ENCODE assay signal across 1 cellular context in the genomic region with DNA sequence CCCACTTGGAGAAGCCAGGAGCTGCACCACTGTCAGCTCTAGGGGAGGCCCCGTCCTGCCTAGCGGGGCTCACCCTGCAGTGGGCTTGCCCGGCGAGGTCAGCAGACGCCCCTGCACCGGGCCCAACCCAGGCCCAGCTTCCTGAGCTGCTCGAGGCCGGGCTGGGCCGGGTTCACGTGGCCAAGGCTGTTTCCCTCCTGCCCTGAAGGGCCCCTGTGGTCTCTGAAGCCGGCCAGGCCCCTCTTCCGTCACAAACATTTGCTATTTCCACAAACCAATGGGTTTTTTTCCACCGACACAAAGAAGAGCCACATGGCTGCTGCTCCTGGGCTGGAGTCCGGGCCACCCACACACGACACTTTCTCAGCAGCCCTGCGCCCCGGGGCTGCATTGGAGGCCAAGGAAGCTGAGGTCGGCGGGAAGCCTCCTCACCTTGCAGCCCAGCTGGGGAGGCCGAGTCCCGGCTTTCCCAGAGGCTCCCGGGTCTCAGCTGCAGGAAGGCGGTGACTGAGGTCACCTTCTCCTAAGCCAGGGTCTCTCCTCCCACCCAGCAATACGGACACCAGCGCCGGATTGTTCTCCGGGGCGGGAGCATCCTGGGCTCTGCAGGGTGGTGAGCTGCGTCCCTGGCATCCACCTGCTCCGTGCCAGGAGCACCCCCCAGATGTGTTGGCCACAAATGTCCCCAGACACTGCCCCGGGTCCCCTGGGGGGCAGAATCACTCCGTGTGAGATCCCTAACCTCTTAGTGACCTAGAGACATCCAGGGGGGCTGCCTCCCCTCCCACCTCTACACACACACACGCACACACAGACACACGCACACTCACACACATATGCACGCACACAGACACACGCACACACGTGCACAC.
TF ChIP-seq lines count a peak whose summit lies in the region.

No MANE protein-coding gene starts in this region.

TF ChIP-seq in HepG2, 621 proteins besides CTCF, POLR2A, EP300 and RAD21 (continued from another document and continues in another):
- TF ChIP-seq, protein P1, sequence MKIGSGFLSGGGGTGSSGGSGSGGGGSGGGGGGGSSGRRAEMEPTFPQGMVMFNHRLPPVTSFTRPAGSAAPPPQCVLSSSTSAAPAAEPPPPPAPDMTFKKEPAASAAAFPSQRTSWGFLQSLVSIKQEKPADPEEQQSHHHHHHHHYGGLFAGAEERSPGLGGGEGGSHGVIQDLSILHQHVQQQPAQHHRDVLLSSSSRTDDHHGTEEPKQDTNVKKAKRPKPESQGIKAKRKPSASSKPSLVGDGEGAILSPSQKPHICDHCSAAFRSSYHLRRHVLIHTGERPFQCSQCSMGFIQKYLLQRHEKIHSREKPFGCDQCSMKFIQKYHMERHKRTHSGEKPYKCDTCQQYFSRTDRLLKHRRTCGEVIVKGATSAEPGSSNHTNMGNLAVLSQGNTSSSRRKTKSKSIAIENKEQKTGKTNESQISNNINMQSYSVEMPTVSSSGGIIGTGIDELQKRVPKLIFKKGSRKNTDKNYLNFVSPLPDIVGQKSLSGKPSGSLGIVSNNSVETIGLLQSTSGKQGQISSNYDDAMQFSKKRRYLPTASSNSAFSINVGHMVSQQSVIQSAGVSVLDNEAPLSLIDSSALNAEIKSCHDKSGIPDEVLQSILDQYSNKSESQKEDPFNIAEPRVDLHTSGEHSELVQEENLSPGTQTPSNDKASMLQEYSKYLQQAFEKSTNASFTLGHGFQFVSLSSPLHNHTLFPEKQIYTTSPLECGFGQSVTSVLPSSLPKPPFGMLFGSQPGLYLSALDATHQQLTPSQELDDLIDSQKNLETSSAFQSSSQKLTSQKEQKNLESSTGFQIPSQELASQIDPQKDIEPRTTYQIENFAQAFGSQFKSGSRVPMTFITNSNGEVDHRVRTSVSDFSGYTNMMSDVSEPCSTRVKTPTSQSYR (CRISPR knock-in tag; IDR thresholded peaks at IDR 0.05; ENCODE audit: borderline replicate concordance) = no peak
- no peak for TF ChIP-seq KDM1A (CRISPR knock-in tag; IDR thresholded peaks at IDR 0.05)
- TF ChIP-seq ZNF10 (CRISPR knock-in tag; IDR thresholded peaks at IDR 0.05; ENCODE audit: borderline replicate concordance, low read depth) = no peak
- TF ChIP-seq GATAD1 (CRISPR knock-in tag; IDR thresholded peaks at IDR 0.05) = no peak
- TF ChIP-seq ZNF713 (CRISPR knock-in tag; IDR thresholded peaks at IDR 0.05) = no peak
- no peak for TF ChIP-seq ZNF567 (CRISPR knock-in tag; IDR thresholded peaks at IDR 0.05; ENCODE audit: borderline replicate concordance)
- TF ChIP-seq, protein P2, sequence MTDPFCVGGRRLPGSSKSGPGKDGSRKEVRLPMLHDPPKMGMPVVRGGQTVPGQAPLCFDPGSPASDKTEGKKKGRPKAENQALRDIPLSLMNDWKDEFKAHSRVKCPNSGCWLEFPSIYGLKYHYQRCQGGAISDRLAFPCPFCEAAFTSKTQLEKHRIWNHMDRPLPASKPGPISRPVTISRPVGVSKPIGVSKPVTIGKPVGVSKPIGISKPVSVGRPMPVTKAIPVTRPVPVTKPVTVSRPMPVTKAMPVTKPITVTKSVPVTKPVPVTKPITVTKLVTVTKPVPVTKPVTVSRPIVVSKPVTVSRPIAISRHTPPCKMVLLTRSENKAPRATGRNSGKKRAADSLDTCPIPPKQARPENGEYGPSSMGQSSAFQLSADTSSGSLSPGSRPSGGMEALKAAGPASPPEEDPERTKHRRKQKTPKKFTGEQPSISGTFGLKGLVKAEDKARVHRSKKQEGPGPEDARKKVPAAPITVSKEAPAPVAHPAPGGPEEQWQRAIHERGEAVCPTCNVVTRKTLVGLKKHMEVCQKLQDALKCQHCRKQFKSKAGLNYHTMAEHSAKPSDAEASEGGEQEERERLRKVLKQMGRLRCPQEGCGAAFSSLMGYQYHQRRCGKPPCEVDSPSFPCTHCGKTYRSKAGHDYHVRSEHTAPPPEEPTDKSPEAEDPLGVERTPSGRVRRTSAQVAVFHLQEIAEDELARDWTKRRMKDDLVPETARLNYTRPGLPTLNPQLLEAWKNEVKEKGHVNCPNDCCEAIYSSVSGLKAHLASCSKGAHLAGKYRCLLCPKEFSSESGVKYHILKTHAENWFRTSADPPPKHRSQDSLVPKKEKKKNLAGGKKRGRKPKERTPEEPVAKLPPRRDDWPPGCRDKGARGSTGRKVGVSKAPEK (CRISPR knock-in tag; IDR thresholded peaks at IDR 0.05; ENCODE audit: borderline replicate concordance) = no peak
- no peak for TF ChIP-seq ZFP1 (CRISPR knock-in tag; IDR thresholded peaks at IDR 0.05)
- TF ChIP-seq, protein P3, sequence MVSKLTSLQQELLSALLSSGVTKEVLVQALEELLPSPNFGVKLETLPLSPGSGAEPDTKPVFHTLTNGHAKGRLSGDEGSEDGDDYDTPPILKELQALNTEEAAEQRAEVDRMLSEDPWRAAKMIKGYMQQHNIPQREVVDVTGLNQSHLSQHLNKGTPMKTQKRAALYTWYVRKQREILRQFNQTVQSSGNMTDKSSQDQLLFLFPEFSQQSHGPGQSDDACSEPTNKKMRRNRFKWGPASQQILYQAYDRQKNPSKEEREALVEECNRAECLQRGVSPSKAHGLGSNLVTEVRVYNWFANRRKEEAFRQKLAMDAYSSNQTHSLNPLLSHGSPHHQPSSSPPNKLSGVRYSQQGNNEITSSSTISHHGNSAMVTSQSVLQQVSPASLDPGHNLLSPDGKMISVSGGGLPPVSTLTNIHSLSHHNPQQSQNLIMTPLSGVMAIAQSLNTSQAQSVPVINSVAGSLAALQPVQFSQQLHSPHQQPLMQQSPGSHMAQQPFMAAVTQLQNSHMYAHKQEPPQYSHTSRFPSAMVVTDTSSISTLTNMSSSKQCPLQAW (CRISPR knock-in tag; IDR thresholded peaks at IDR 0.05) = peak; percentile 50; the same call in 1 of the 2 replicates
- TF ChIP-seq SMAD1 (CRISPR knock-in tag; IDR thresholded peaks at IDR 0.05; ENCODE audit: borderline replicate concordance, low read depth) = no peak
- TF ChIP-seq ZNF572 (CRISPR knock-in tag; IDR thresholded peaks at IDR 0.05) = no peak
- no peak for TF ChIP-seq ZNF329 (CRISPR knock-in tag; IDR thresholded peaks at IDR 0.05; ENCODE audit: low read depth)
- TF ChIP-seq ZZZ3 (CRISPR knock-in tag; IDR thresholded peaks at IDR 0.05; ENCODE audit: borderline replicate concordance) = no peak
- TF ChIP-seq ZNF34 (CRISPR knock-in tag; IDR thresholded peaks at IDR 0.05; ENCODE audit: borderline replicate concordance) = peak; percentile 64; the same call in 1 of the 2 replicates
- no peak for TF ChIP-seq ZNF616 (CRISPR knock-in tag; IDR thresholded peaks at IDR 0.05; ENCODE audit: low read depth)
- TF ChIP-seq, protein P4, sequence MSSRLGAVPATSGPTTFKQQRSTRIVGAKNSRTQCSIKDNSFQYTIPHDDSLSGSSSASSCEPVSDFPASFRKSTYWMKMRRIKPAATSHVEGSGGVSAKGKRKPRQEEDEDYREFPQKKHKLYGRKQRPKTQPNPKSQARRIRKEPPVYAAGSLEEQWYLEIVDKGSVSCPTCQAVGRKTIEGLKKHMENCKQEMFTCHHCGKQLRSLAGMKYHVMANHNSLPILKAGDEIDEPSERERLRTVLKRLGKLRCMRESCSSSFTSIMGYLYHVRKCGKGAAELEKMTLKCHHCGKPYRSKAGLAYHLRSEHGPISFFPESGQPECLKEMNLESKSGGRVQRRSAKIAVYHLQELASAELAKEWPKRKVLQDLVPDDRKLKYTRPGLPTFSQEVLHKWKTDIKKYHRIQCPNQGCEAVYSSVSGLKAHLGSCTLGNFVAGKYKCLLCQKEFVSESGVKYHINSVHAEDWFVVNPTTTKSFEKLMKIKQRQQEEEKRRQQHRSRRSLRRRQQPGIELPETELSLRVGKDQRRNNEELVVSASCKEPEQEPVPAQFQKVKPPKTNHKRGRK (CRISPR knock-in tag; IDR thresholded peaks at IDR 0.05) = no peak
- TF ChIP-seq, protein P5, sequence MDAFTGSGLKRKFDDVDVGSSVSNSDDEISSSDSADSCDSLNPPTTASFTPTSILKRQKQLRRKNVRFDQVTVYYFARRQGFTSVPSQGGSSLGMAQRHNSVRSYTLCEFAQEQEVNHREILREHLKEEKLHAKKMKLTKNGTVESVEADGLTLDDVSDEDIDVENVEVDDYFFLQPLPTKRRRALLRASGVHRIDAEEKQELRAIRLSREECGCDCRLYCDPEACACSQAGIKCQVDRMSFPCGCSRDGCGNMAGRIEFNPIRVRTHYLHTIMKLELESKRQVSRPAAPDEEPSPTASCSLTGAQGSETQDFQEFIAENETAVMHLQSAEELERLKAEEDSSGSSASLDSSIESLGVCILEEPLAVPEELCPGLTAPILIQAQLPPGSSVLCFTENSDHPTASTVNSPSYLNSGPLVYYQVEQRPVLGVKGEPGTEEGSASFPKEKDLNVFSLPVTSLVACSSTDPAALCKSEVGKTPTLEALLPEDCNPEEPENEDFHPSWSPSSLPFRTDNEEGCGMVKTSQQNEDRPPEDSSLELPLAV (CRISPR knock-in tag; conservative IDR thresholded peaks at IDR 0.05; ENCODE audit: low read depth) = no peak
- TF ChIP-seq, protein P6, sequence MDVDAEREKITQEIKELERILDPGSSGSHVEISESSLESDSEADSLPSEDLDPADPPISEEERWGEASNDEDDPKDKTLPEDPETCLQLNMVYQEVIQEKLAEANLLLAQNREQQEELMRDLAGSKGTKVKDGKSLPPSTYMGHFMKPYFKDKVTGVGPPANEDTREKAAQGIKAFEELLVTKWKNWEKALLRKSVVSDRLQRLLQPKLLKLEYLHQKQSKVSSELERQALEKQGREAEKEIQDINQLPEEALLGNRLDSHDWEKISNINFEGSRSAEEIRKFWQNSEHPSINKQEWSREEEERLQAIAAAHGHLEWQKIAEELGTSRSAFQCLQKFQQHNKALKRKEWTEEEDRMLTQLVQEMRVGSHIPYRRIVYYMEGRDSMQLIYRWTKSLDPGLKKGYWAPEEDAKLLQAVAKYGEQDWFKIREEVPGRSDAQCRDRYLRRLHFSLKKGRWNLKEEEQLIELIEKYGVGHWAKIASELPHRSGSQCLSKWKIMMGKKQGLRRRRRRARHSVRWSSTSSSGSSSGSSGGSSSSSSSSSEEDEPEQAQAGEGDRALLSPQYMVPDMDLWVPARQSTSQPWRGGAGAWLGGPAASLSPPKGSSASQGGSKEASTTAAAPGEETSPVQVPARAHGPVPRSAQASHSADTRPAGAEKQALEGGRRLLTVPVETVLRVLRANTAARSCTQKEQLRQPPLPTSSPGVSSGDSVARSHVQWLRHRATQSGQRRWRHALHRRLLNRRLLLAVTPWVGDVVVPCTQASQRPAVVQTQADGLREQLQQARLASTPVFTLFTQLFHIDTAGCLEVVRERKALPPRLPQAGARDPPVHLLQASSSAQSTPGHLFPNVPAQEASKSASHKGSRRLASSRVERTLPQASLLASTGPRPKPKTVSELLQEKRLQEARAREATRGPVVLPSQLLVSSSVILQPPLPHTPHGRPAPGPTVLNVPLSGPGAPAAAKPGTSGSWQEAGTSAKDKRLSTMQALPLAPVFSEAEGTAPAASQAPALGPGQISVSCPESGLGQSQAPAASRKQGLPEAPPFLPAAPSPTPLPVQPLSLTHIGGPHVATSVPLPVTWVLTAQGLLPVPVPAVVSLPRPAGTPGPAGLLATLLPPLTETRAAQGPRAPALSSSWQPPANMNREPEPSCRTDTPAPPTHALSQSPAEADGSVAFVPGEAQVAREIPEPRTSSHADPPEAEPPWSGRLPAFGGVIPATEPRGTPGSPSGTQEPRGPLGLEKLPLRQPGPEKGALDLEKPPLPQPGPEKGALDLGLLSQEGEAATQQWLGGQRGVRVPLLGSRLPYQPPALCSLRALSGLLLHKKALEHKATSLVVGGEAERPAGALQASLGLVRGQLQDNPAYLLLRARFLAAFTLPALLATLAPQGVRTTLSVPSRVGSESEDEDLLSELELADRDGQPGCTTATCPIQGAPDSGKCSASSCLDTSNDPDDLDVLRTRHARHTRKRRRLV (CRISPR knock-in tag; IDR thresholded peaks at IDR 0.05) = no peak
- TF ChIP-seq, protein P7, sequence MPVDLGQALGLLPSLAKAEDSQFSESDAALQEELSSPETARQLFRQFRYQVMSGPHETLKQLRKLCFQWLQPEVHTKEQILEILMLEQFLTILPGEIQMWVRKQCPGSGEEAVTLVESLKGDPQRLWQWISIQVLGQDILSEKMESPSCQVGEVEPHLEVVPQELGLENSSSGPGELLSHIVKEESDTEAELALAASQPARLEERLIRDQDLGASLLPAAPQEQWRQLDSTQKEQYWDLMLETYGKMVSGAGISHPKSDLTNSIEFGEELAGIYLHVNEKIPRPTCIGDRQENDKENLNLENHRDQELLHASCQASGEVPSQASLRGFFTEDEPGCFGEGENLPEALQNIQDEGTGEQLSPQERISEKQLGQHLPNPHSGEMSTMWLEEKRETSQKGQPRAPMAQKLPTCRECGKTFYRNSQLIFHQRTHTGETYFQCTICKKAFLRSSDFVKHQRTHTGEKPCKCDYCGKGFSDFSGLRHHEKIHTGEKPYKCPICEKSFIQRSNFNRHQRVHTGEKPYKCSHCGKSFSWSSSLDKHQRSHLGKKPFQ (CRISPR knock-in tag; IDR thresholded peaks at IDR 0.05; ENCODE audit: insufficient replicate concordance) = peak; percentile 51
- peak; percentile 63; the same call in 1 of the 2 replicates for TF ChIP-seq RXRB (CRISPR knock-in tag; IDR thresholded peaks at IDR 0.05; ENCODE audit: borderline replicate concordance)
- no peak for TF ChIP-seq FOXP1 (IDR thresholded peaks at IDR 0.05)
- TF ChIP-seq FOXP1 (CRISPR knock-in tag; IDR thresholded peaks at IDR 0.05) = no peak
